ENCODE assay signal across 9 cellular contexts in the genomic region with DNA sequence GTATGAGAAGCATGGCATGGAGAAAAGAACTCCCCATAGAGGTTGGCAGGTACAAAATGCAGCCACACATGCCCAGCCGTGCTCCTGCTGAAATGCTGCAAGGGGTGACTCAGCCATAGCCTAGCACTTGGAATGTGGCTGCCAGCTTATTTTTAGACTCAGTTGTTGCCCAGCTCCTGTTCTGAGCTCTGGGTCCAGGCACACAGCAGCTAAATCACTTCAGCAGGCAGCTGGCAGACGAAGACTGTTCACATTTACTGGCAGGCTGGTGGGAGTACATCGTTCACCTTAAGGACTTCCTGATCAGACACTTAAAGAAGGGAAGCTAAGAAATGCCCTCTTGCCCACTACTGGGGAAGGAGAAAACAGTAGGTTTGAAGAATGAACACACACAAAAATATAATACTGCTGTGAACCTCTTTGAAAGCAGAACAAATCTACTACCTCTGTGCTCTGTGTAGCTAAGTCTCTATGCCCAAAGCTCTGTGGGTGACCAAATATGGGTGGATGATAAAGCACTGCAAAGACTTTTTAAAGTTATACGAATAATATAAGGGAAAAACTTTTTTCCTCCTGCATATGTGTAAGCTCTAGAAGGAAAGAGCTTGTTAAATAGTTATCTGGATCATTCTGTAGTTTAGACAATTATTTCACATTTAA.
DNase-seq lines count a peak whose midpoint lies in the region; ATAC-seq and TF ChIP-seq lines count a peak whose summit lies in the region.
"Had no signal": no experiment of that assay in that cellular context is flagged by ENCODE, and none has a peak within 500 bp of the region (broad histone marks: within the 10 kb centered on the region; RNA-seq: fewer than 3 reads in every experiment).

No MANE protein-coding gene starts in this region.

- TF ChIP-seq CTCF in right atrium auricular region (IDR thresholded peaks at IDR 0.05) (no peak), thoracic aorta (IDR thresholded peaks at IDR 0.05) (no peak), GM20000 (IDR thresholded peaks at IDR 0.05; ENCODE audit: extremely low read depth, missing control alignments) (no peak)

- peak overlapping the region; percentile 46 to 72 for H3K27ac ChIP-seq in right atrium auricular region
- H3K27ac ChIP-seq in thoracic aorta: peak overlapping the region; percentile 86 to 90
- H3K27ac ChIP-seq: 22Rv1 had no signal

- H3K27me3 ChIP-seq in right atrium auricular region (no peaks in the 10 kb centered on the region), thoracic aorta (replicated peaks; ENCODE audit: insufficient read depth) (no peaks in the 10 kb centered on the region)

- ATAC-seq in thoracic aorta (ENCODE audit: insufficient number of reproducible peaks, low FRiP score, low read depth): peak; percentile 82

- DNase-seq in DMS153 (lab: John Stamatoyannopoulos, UW) (peak; percentile 26), DMS153 treated with DMSO at 0.1 percent for 48 hours (lab: John Stamatoyannopoulos, UW; ENCODE audit: unreplicated experiment) (no peak), anterior cingulate cortex (lab: John Stamatoyannopoulos, UW) (peak in 46 of 58 donors; percentile 1 to 86 (median 26)), right atrium auricular region (ENCODE audit: low spot score) (peak; percentile 60), thoracic aorta (ENCODE audit: low spot score) (peak; percentile 45), COR-L47 (lab: John Stamatoyannopoulos, UW) (no peak), GM20000 (ENCODE audit: low spot score) (no peak), NCI-H1105 treated with DMSO at 0.1 percent for 48 hours (lab: John Stamatoyannopoulos, UW) (no peak)

- no peak overlapping the region for H3K4me3 ChIP-seq in right atrium auricular region
- peak overlapping the region; percentile 58 for H3K4me3 ChIP-seq in thoracic aorta

- H3K36me3 ChIP-seq in right atrium auricular region (no peaks in the 10 kb centered on the region), thoracic aorta (no peaks in the 10 kb centered on the region)

- no peaks in the 10 kb centered on the region for H3K9me3 ChIP-seq in right atrium auricular region
- H3K9me3 ChIP-seq in thoracic aorta: no peaks in the 10 kb centered on the region

- peaks cover 0 to 8% of the 10 kb centered on the region in 2 donors for H3K4me1 ChIP-seq in right atrium auricular region
- H3K4me1 ChIP-seq in thoracic aorta (ENCODE audit: control insufficient read depth in 1 of 2, low read depth in 2 of 2): peaks cover 12 to 18% of the 10 kb centered on the region in 2 donors

Comparison
In these comparisons a context has a peak if more than half of its experiments do, and no peak if none do; other contexts are left out.
1. DNase-seq: peak in DMS153 (single experiment), anterior cingulate cortex (46 of 58), right atrium auricular region (single experiment) and thoracic aorta (single experiment); none in DMS153 treated with DMSO at 0.1 percent for 48 hours (single experiment), COR-L47 (single experiment), GM20000 (single experiment) and NCI-H1105 treated with DMSO at 0.1 percent for 48 hours (single experiment).